30 cellular contexts compared by ENCODE assay signal in the genomic region with DNA sequence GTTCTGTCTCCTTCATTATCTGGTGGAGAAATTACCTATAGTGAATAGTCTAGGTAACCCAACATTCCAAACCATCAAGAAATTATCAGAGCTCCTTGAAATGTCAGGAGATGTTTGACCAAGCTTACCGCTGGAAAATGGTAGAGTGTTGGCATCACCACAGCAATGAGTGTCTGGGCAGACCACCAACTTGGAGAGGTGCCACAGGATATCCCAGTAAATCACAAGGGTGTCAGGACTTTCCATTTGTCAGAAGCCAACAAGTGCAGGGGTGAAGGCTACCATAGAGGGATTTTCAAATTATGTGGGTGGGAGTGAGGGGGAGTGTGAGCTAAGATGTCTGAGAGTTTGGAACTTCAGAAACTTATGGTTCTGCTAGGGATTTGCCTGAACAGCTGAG.
"Had no signal": no experiment of that assay in that cellular context is flagged by ENCODE, and none has a peak within 500 bp of the region (broad histone marks: within the 10 kb centered on the region; RNA-seq: fewer than 3 reads in every experiment).

No MANE protein-coding gene starts in this region.

- H3K4me1 ChIP-seq: body of pancreas, colonic mucosa, gastrocnemius medialis, left lung, pancreas, prostate gland, suprapubic skin, tibial artery, upper lobe of right lung had no signal

- H3K27me3 ChIP-seq: body of pancreas, colonic mucosa, gastrocnemius medialis, left lung, neutrophil, pancreas, suprapubic skin, tibial artery, upper lobe of right lung had no signal

- H3K9me3 Mint-ChIP-seq: activated CD8-positive, alpha-beta T cell treated with anti-CD3 and anti-CD28 coated beads for 36 hours; activated T-helper 2 cell treated with anti-CD3 and anti-CD28 coated beads, Interferon-gamma antibody, Interleukin-2, Interleukin-4, amounts not matched to agents 10 μg/mL and 5 μg/mL and 100 μg/mL, durations not matched to agents 14 hours and 24 hours and 36 hours; immature natural killer cell; T-helper 2 cell treated with Interferon-gamma antibody and Interleukin-4, amounts not matched to agents 5 μg/mL and 100 μg/mL, for 36 hours had no signal

- DNase-seq: activated B cell treated with CpG ODN at 0.5 μM for 24 hours; activated CD4-positive, alpha-beta T cell treated with anti-CD3 and anti-CD28 coated beads, Interleukin-2, amount 50 U/mL, for 1 hour; activated CD8-positive, alpha-beta T cell treated with anti-CD3 and anti-CD28 coated beads for 36 hours; activated T-cell treated with anti-CD3 and anti-CD28 coated beads, Interleukin-2, amount 50 U/mL, for 48 hours; anterior cingulate cortex; cerebellar nuclear complex; colonic mucosa; effector memory CD4-positive, alpha-beta T cell; erythroblast; gastrocnemius medialis; hypothalamus; immature natural killer cell; left lung; mucosa of descending colon; pancreas; retina; stimulated activated CD4-positive, alpha-beta T cell treated with anti-CD3 and anti-CD28 coated beads, Interleukin-15, amount 100 ng/mL, for 24 hours; stimulated activated CD4-positive, alpha-beta T cell treated with anti-CD3 and anti-CD28 coated beads, Interleukin-2, amount 100 ng/mL, for 24 hours; stimulated activated naive B cell treated with anti-CD40 and anti-IgM and Interleukin-4, amounts not matched to agents 10 μg/mL and 1 μg/mL and 100 μg/mL, for 72 hours; T-helper 1 cell; tibial artery; upper lobe of right lung had no signal

- H3K27ac Mint-ChIP-seq: activated B cell treated with CpG ODN at 0.5 μM for 24 hours; activated CD8-positive, alpha-beta T cell treated with anti-CD3 and anti-CD28 coated beads for 36 hours; activated naive CD8-positive, alpha-beta T cell; activated T-helper 2 cell treated with anti-CD3 and anti-CD28 coated beads, Interferon-gamma antibody, Interleukin-2, Interleukin-4, amounts not matched to agents 10 μg/mL and 5 μg/mL and 100 μg/mL, durations not matched to agents 14 hours and 24 hours and 36 hours; immature natural killer cell; nephron; stimulated activated naive B cell treated with anti-CD40 and anti-IgM and Interleukin-4, amounts not matched to agents 10 μg/mL and 1 μg/mL and 100 μg/mL, for 72 hours; T-helper 2 cell treated with Interferon-gamma antibody and Interleukin-4, amounts not matched to agents 5 μg/mL and 100 μg/mL, for 36 hours had no signal

- H3K4me1 Mint-ChIP-seq: activated B cell treated with CpG ODN at 0.5 μM for 24 hours; immature natural killer cell; nephron; stimulated activated naive B cell treated with anti-CD40 and anti-IgM and Interleukin-4, amounts not matched to agents 10 μg/mL and 1 μg/mL and 100 μg/mL, for 72 hours had no signal

- H3K36me3 Mint-ChIP-seq: activated naive CD8-positive, alpha-beta T cell; immature natural killer cell; stimulated activated naive B cell treated with anti-CD40 and anti-IgM and Interleukin-4, amounts not matched to agents 10 μg/mL and 1 μg/mL and 100 μg/mL, for 72 hours had no signal

- H3K9me3 ChIP-seq: body of pancreas, colonic mucosa, gastrocnemius medialis, mucosa of descending colon, neutrophil, pancreas, prostate gland, suprapubic skin, tibial artery, upper lobe of right lung had no signal

- H3K4me3 Mint-ChIP-seq: activated B cell treated with CpG ODN at 0.5 μM for 24 hours; activated CD8-positive, alpha-beta T cell treated with anti-CD3 and anti-CD28 coated beads for 36 hours; activated naive CD8-positive, alpha-beta T cell; immature natural killer cell; nephron; stimulated activated naive B cell treated with anti-CD40 and anti-IgM and Interleukin-4, amounts not matched to agents 10 μg/mL and 1 μg/mL and 100 μg/mL, for 72 hours; T-helper 2 cell treated with Interferon-gamma antibody and Interleukin-4, amounts not matched to agents 5 μg/mL and 100 μg/mL, for 36 hours had no signal

- H3K27ac ChIP-seq: body of pancreas, colonic mucosa, gastrocnemius medialis, left lung, neutrophil, pancreas, prostate gland, suprapubic skin, tibial artery, upper lobe of right lung had no signal

- H3K36me3 ChIP-seq: colonic mucosa, gastrocnemius medialis, left lung, neutrophil, pancreas, prostate gland, suprapubic skin, tibial artery, upper lobe of right lung had no signal

- H3K4me3 ChIP-seq: body of pancreas, colonic mucosa, gastrocnemius medialis, left lung, mucosa of descending colon, pancreas, prostate gland, suprapubic skin, tibial artery, upper lobe of right lung had no signal

- ATAC-seq: activated CD8-positive, alpha-beta T cell treated with anti-CD3 and anti-CD28 coated beads for 36 hours; body of pancreas; gastrocnemius medialis; left lung; mucosa of descending colon; pancreas; stimulated activated naive B cell treated with anti-CD40 and anti-IgM and Interleukin-4, amounts not matched to agents 10 μg/mL and 1 μg/mL and 100 μg/mL, for 72 hours; upper lobe of right lung had no signal
